Comparison of ENCODE assay signal across 17 cellular contexts in the genomic region with DNA sequence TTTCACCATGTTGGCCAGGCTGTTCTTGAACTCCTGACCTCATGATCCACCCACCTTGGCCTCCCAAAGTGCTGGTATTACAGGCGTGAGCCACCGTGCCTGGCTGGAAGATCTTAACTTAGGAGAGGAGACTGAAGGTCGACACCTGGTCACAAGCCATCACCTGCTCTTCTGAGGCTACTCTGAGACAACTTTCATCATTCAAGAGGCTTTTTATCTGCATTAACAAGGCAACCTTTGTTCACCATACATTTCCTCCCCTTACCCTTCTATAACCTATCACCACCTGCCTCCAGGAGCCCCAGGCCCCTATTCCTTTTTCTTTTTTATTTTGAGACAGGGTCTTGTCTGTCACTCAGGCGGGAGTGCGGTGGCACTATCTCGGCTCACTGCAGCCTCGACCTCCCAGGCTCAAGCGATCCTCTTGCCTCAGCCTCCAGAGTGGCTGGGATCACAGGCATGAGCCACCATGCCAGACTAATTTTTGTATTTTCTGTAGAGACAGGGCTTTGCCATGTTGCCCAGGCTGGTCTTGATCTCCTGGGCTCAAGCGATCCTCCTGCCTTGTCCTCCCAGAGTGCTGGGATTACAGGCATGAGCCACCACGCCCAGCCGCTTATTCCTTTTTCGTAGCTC. TPM values are rescaled to one million over a fixed set of nuclear protein-coding genes. Genes with fewer than 3 reads are reported as not detected.
A peak's percentile ranks its signal among the peaks of the same experiment; 100 is the strongest.
DNase-seq lines count a peak whose midpoint lies in the region; ATAC-seq lines count a peak whose summit lies in the region.
"Had no signal": no experiment of that assay in that cellular context is flagged by ENCODE, and none has a peak within 500 bp of the region (broad histone marks: within the 10 kb centered on the region; RNA-seq: fewer than 3 reads in every experiment).

No MANE protein-coding gene starts in this region.

- peaks cover 57% of the 10 kb centered on the region for H3K36me3 Mint-ChIP-seq in stimulated activated naive CD8-positive, alpha-beta T cell treated with anti-CD3 and anti-CD28 coated beads, Interleukin-15, Interleukin-2, amounts not matched to agents 100 ng/mL and 50 ng/mL, for 24 hours (ENCODE audit: low read depth)
- H3K36me3 Mint-ChIP-seq in activated T-helper 17 cell treated with anti-CD3 and anti-CD28 coated beads, Interleukin-2, amount 50 U/mL, for 72 hours (ENCODE audit: low read depth): peaks cover 71% of the 10 kb centered on the region
- H3K36me3 Mint-ChIP-seq in naive B cell: peaks cover 0 to 3% of the 10 kb centered on the region in 2 donors

- no peak for ATAC-seq in stimulated activated naive CD8-positive, alpha-beta T cell treated with anti-CD3 and anti-CD28 coated beads, Interleukin-15, Interleukin-2, amounts not matched to agents 100 U/mL and 50 U/mL, for 24 hours
- ATAC-seq in activated T-helper 17 cell treated with anti-CD3 and anti-CD28 coated beads, Interleukin-2, amount 50 U/mL, for 72 hours (replicated peaks): no peak
- no peak for ATAC-seq in naive B cell (ENCODE audit: low read depth in 2 of 2)
- ATAC-seq in GM21526 (IDR thresholded peaks at IDR 0.05; ENCODE audit: low FRiP score, unreplicated experiment): no peak
- ATAC-seq in GM18520 (IDR thresholded peaks at IDR 0.05; ENCODE audit: unreplicated experiment): no peak

- H3K27me3 Mint-ChIP-seq in stimulated activated naive CD8-positive, alpha-beta T cell treated with anti-CD3 and anti-CD28 coated beads, Interleukin-15, Interleukin-2, amounts not matched to agents 100 ng/mL and 50 ng/mL, for 24 hours: no peaks in the 10 kb centered on the region
- no peaks in the 10 kb centered on the region for H3K27me3 Mint-ChIP-seq in activated T-helper 17 cell treated with anti-CD3 and anti-CD28 coated beads, Interleukin-2, amount 50 U/mL, for 72 hours
- no peaks in the 10 kb centered on the region for H3K27me3 Mint-ChIP-seq in naive B cell

- peaks cover 95% of the 10 kb centered on the region for H3K4me1 Mint-ChIP-seq in stimulated activated naive CD8-positive, alpha-beta T cell treated with anti-CD3 and anti-CD28 coated beads, Interleukin-15, Interleukin-2, amounts not matched to agents 100 ng/mL and 50 ng/mL, for 24 hours (ENCODE audit: low read depth)
- H3K4me1 Mint-ChIP-seq in activated T-helper 17 cell treated with anti-CD3 and anti-CD28 coated beads, Interleukin-2, amount 50 U/mL, for 72 hours: peaks cover 29% of the 10 kb centered on the region
- H3K4me1 Mint-ChIP-seq in naive B cell: peaks cover 51 to 90% (median 83%) of the 10 kb centered on the region in 3 donors

- H3K4me3 Mint-ChIP-seq in stimulated activated naive CD8-positive, alpha-beta T cell treated with anti-CD3 and anti-CD28 coated beads, Interleukin-15, Interleukin-2, amounts not matched to agents 100 ng/mL and 50 ng/mL, for 24 hours: peak overlapping the region; percentile 61
- peak overlapping the region; percentile 75 for H3K4me3 Mint-ChIP-seq in activated T-helper 17 cell treated with anti-CD3 and anti-CD28 coated beads, Interleukin-2, amount 50 U/mL, for 72 hours
- H3K4me3 Mint-ChIP-seq in naive B cell: peak overlapping the region in 6 of 8 donors; percentile 3 to 54 (median 47)
- H3K4me3 Mint-ChIP-seq: brain; dendritic cell treated with granulocyte-macrophage colony-stimulating factor and Interleukin-4, amounts not matched to agents 40 ng/mL and 50 ng/mL, for 4 days had no signal

- H3K9me3 Mint-ChIP-seq in stimulated activated naive CD8-positive, alpha-beta T cell treated with anti-CD3 and anti-CD28 coated beads, Interleukin-15, Interleukin-2, amounts not matched to agents 100 ng/mL and 50 ng/mL, for 24 hours: no peaks in the 10 kb centered on the region
- H3K9me3 Mint-ChIP-seq in activated T-helper 17 cell treated with anti-CD3 and anti-CD28 coated beads, Interleukin-2, amount 50 U/mL, for 72 hours: no peaks in the 10 kb centered on the region
- H3K9me3 Mint-ChIP-seq in naive B cell: no peaks in the 10 kb centered on the region
- H3K9me3 Mint-ChIP-seq: dendritic cell treated with granulocyte-macrophage colony-stimulating factor and Interleukin-4, amounts not matched to agents 40 ng/mL and 50 ng/mL, for 4 days had no signal

- DNase-seq in stimulated activated naive CD8-positive, alpha-beta T cell treated with anti-CD3 and anti-CD28 coated beads, Interleukin-15, Interleukin-2, amounts not matched to agents 100 U/mL and 50 U/mL, for 24 hours: no peak
- DNase-seq in naive B cell (no peak), NCI-H1930 (lab: John Stamatoyannopoulos, UW) (no peak)
- DNase-seq: activated CD4-positive, alpha-beta T cell treated with anti-CD3 and anti-CD28 coated beads for 1 hour; activated effector memory CD4-positive, alpha-beta T cell treated with Interleukin-2 at 50 U/mL for 16 hours; AML-193; DMS153; NCI-H1694; NCI-H446; Right ventricle myocardium superior; T-helper 9 cell had no signal

- H3K27ac Mint-ChIP-seq in stimulated activated naive CD8-positive, alpha-beta T cell treated with anti-CD3 and anti-CD28 coated beads, Interleukin-15, Interleukin-2, amounts not matched to agents 100 ng/mL and 50 ng/mL, for 24 hours: peak overlapping the region; percentile 83
- H3K27ac Mint-ChIP-seq in activated T-helper 17 cell treated with anti-CD3 and anti-CD28 coated beads, Interleukin-2, amount 50 U/mL, for 72 hours: no peak overlapping the region
- peak overlapping the region in 5 of 6 donors; percentile 67 to 99 (median 85) for H3K27ac Mint-ChIP-seq in naive B cell
- H3K27ac Mint-ChIP-seq: brain; dendritic cell treated with granulocyte-macrophage colony-stimulating factor and Interleukin-4, amounts not matched to agents 40 ng/mL and 50 ng/mL, for 4 days had no signal

RNA-seq across cellular contexts. Expression of a gene that starts 6.2 kb away (rescaled TPM):
- 10 to 100 TPM; 66.0 to 82.9 TPM for total RNA-seq in activated T-helper 17 cell treated with anti-CD3 and anti-CD28 coated beads, Interleukin-2, amount 50 U/mL, for 72 hours
- polyA plus RNA-seq in naive B cell (ENCODE audit: low read depth in 6 of 6): 100 to 1,000 TPM; 275 to 379 (median 304) TPM
